In genomic region chr12:57429473-57430116, GRCh38 we compare ENCODE assay signal across 6 cellular contexts. TPM values are rescaled to one million over a fixed set of nuclear protein-coding genes. Genes with fewer than 3 reads are reported as not detected.
A peak's percentile ranks its signal among the peaks of the same experiment; 100 is the strongest.
DNase-seq lines count a peak whose midpoint lies in the region; ATAC-seq, FAIRE-seq and TF ChIP-seq lines count a peak whose summit lies in the region.

No MANE protein-coding gene starts in this region.

- H3K27ac ChIP-seq in HUES64 (ENCODE audit: low read depth, low read length) (peak overlapping the region; percentile 53), astrocyte (ENCODE audit: low read depth, low read length) (peak overlapping the region; percentile 84), neural progenitor cell (peak overlapping the region; percentile 74)

- H3K9ac ChIP-seq in HUES64 (ENCODE audit: low read depth, low read length), result peak overlapping the region; percentile 80
- peak overlapping the region; percentile 86 for H3K9ac ChIP-seq in astrocyte (ENCODE audit: low read length)
- H3K9ac ChIP-seq in neural progenitor cell, result peak overlapping the region; percentile 58

- ATAC-seq in GM18909 (IDR thresholded peaks at IDR 0.05; ENCODE audit: poor library complexity, unreplicated experiment), result no peak

- TF ChIP-seq CTCF in astrocyte (IDR thresholded peaks at IDR 0.05; ENCODE audit: insufficient read depth, low read depth, low read length), result no peak
- no peak for TF ChIP-seq CTCF in neural progenitor cell (IDR thresholded peaks at IDR 0.05)

- no peaks in the 10 kb centered on the region for H3K9me3 Mint-ChIP-seq in astrocyte (ENCODE audit: unreplicated experiment)
- no peaks in the 10 kb centered on the region for H3K9me3 Mint-ChIP-seq in neural progenitor cell

- no peaks in the 10 kb centered on the region for H3K27me3 Mint-ChIP-seq in astrocyte (ENCODE audit: low read depth, unreplicated experiment)
- peaks cover 4% of the 10 kb centered on the region for H3K27me3 Mint-ChIP-seq in neural progenitor cell (ENCODE audit: insufficient read depth, low read depth)

- peak overlapping the region; percentile 66 for H3K4me3 ChIP-seq in HUES64 (ENCODE audit: low read length)
- peak overlapping the region; percentile 76 for H3K4me3 ChIP-seq in astrocyte (ENCODE audit: insufficient read depth, low read depth, low read length)
- H3K4me3 ChIP-seq in neural progenitor cell, result peak overlapping the region; percentile 64

- H3K9me3 ChIP-seq in HUES64 (ENCODE audit: insufficient read depth, low read depth, low read length) (no peaks in the 10 kb centered on the region), astrocyte (ENCODE audit: insufficient read depth, low read depth, low read length) (no peaks in the 10 kb centered on the region), neural progenitor cell (ENCODE audit: low read depth) (no peaks in the 10 kb centered on the region)

- H3K4me1 ChIP-seq in HUES64 (ENCODE audit: insufficient read depth, low read length) (peaks cover 13% of the 10 kb centered on the region; the same call in 1 of the 2 replicates), astrocyte (ENCODE audit: insufficient read depth, low read length) (peaks cover 4% of the 10 kb centered on the region), neural progenitor cell (peaks cover 11% of the 10 kb centered on the region)

- H3K36me3 ChIP-seq in HUES64 (ENCODE audit: insufficient read depth, low read length) (no peaks in the 10 kb centered on the region), astrocyte (ENCODE audit: insufficient read depth, low read length) (no peaks in the 10 kb centered on the region), neural progenitor cell (no peaks in the 10 kb centered on the region)

- no peak for FAIRE-seq in astrocyte (lab: Jason Lieb, UNC)

- H3K4me1 Mint-ChIP-seq in astrocyte (ENCODE audit: low read depth, unreplicated experiment) (peaks cover 11% of the 10 kb centered on the region), neural progenitor cell (peaks cover 30% of the 10 kb centered on the region)

- H3K27me3 ChIP-seq in HUES64 (ENCODE audit: insufficient read depth, low read length) (no peaks in the 10 kb centered on the region), astrocyte (ENCODE audit: insufficient read depth, low read length) (no peaks in the 10 kb centered on the region), neural progenitor cell (no peaks in the 10 kb centered on the region)

- DNase-seq in astrocyte (ENCODE audit: low read depth) (peak; percentile 4), neural progenitor cell (ENCODE audit: low spot score) (no peak), D341Med (ENCODE audit: low spot score) (no peak), HuH-7 (ENCODE audit: low spot score) (no peak)

- peak overlapping the region; percentile 84 for H3K27ac Mint-ChIP-seq in astrocyte (ENCODE audit: unreplicated experiment)
- H3K27ac Mint-ChIP-seq in neural progenitor cell, result peak overlapping the region; percentile 99

- 46% methylated on average over 8 of the region's 9 CpGs for WGBS in HUES64

- peak overlapping the region; percentile 37 for H2AFZ ChIP-seq in astrocyte (ENCODE audit: low read depth, low read length)
- H2AFZ ChIP-seq in neural progenitor cell (replicated peaks), result peak overlapping the region; percentile 15

- H3K4me3 Mint-ChIP-seq in astrocyte (ENCODE audit: unreplicated experiment) (peak overlapping the region; percentile 92), neural progenitor cell (peak overlapping the region; percentile 98)

- H4K20me1 ChIP-seq in astrocyte (ENCODE audit: insufficient read depth, low read length), result peaks cover 5% of the 10 kb centered on the region
- peaks cover 4% of the 10 kb centered on the region for H4K20me1 ChIP-seq in neural progenitor cell (ENCODE audit: low read depth)

- peak overlapping the region; percentile 92 for H3K4me2 ChIP-seq in astrocyte (ENCODE audit: low read length)
- peak overlapping the region; percentile 93 for H3K4me2 ChIP-seq in neural progenitor cell

- H3K79me2 ChIP-seq in astrocyte (ENCODE audit: insufficient read depth, low read length), result peaks cover 44% of the 10 kb centered on the region
- peaks cover 53% of the 10 kb centered on the region for H3K79me2 ChIP-seq in neural progenitor cell (ENCODE audit: low read depth)

- H3K36me3 Mint-ChIP-seq in astrocyte (ENCODE audit: low read depth, unreplicated experiment) (peaks cover 4% of the 10 kb centered on the region), neural progenitor cell (peaks cover 12% of the 10 kb centered on the region)

- H3F3A ChIP-seq in neural progenitor cell (ENCODE audit: low read depth), result peaks cover 24% of the 10 kb centered on the region

RNA-seq across cellular contexts. Expression of gene R3HDM2, which starts 1.2 kb away (rescaled TPM):
- polyA plus RNA-seq in HUES64 (2013, experiment 1 of 2), result 11.6 TPM
- 17.9 TPM for polyA plus RNA-seq in HUES64 (2013, experiment 2 of 2)
- total RNA-seq in astrocyte (18.8 and 19.2 TPM in 2 replicates), neural progenitor cell (ENCODE audit: low replicate concordance) (29.9 and 40.0 TPM in 2 replicates)

RNA-seq across cellular contexts. Expression of gene INHBC, which starts 5.0 kb away (rescaled TPM):
- polyA plus RNA-seq in HUES64 (2013, experiment 1 of 2), result not detected
- polyA plus RNA-seq in HUES64 (2013, experiment 2 of 2), result not detected
- total RNA-seq in astrocyte (not detected in 2 replicates), neural progenitor cell (ENCODE audit: low replicate concordance) (0.06 TPM in 1 of 2 replicates, not detected in the other)

RNA-seq across cellular contexts. Expression of gene INHBE, which starts 25.5 kb away (rescaled TPM):
- 4.0 TPM for polyA plus RNA-seq in HUES64 (2013, experiment 1 of 2)
- 3.9 TPM for polyA plus RNA-seq in HUES64 (2013, experiment 2 of 2)
- total RNA-seq in astrocyte (24.6 and 37.5 TPM in 2 replicates), neural progenitor cell (ENCODE audit: low replicate concordance) (2.6 TPM in 1 of 2 replicates, not detected in the other)

RNA-seq across cellular contexts. Expression of gene GLI1, which starts 30.0 kb away (rescaled TPM):
- polyA plus RNA-seq in HUES64 (2013, experiment 1 of 2), result 10.6 TPM
- 7.5 TPM for polyA plus RNA-seq in HUES64 (2013, experiment 2 of 2)
- total RNA-seq in astrocyte, result 5.8 and 6.8 TPM in 2 replicates
- total RNA-seq in neural progenitor cell (ENCODE audit: low replicate concordance), result 0.12 and 0.71 TPM in 2 replicates

RNA-seq across cellular contexts. Expression of gene ARHGAP9, which starts 50.1 kb away (rescaled TPM):
- polyA plus RNA-seq in HUES64 (2013, experiment 1 of 2), result 1.2 TPM
- 2.7 TPM for polyA plus RNA-seq in HUES64 (2013, experiment 2 of 2)
- total RNA-seq in astrocyte, result 2.5 and 3.1 TPM in 2 replicates
- 0.62 TPM in 1 of 2 replicates, not detected in the other for total RNA-seq in neural progenitor cell (ENCODE audit: low replicate concordance)
